Comparison of ENCODE assay signal across 8 cellular contexts in genomic region chr2:69163109-69163508, GRCh38.
DNase-seq lines count a peak whose midpoint lies in the region; ATAC-seq and TF ChIP-seq lines count a peak whose summit lies in the region.

No MANE protein-coding gene starts in this region.

- DNase-seq in Caki2 (ENCODE audit: low read depth) (peak; percentile 12), NB4 (ENCODE audit: low read depth) (peak; percentile 95), naive B cell (no peak), Caco-2 (no peak), DMS53 treated with DMSO at 0.1 percent for 48 hours (lab: John Stamatoyannopoulos, UW; ENCODE audit: unreplicated experiment) (no peak)
- no peak for DNase-seq in activated CD8-positive, alpha-beta T cell treated with anti-CD3 and anti-CD28 coated beads for 36 hours

- intact Hi-C loops in dendritic cell treated with granulocyte-macrophage colony-stimulating factor and Interleukin-4, amounts not matched to agents 40 ng/mL and 50 ng/mL, for 4 days (cut with micrococcal nuclease) = loop anchor here (1.0 kb wide), 1 partner anchor 15 kb away; no protein-coding TSS in a partner anchor
- intact Hi-C loops in Caco-2 (cut with micrococcal nuclease; ENCODE audit: unreplicated experiment) = no loop called here
- intact Hi-C loops in activated CD8-positive, alpha-beta T cell treated with anti-CD3 and anti-CD28 coated beads for 36 hours (cut with micrococcal nuclease) = no loop called here

- H3K9me3 ChIP-seq in Caco-2 = no peaks in the 10 kb centered on the region

- BruUV-seq in Caco-2 (replicated peaks; lab: Mats Ljungman, UMichigan) = no TSS peak

- CTCF ChIA-PET in Caco-2 (lab: Charles Lee) = no interaction called here
- CTCF ChIA-PET in activated CD8-positive, alpha-beta T cell treated with anti-CD3 and anti-CD28 coated beads for 36 hours (lab: Charles Lee) = no interaction called here

- no peaks in the 10 kb centered on the region for H3K36me3 Mint-ChIP-seq in dendritic cell treated with granulocyte-macrophage colony-stimulating factor and Interleukin-4, amounts not matched to agents 40 ng/mL and 50 ng/mL, for 4 days (ENCODE audit: low read depth)
- H3K36me3 Mint-ChIP-seq in naive B cell = no peaks in the 10 kb centered on the region
- no peaks in the 10 kb centered on the region for H3K36me3 Mint-ChIP-seq in Caco-2 (ENCODE audit: insufficient read depth, unreplicated experiment)
- H3K36me3 Mint-ChIP-seq in activated CD8-positive, alpha-beta T cell treated with anti-CD3 and anti-CD28 coated beads for 36 hours (ENCODE audit: low read depth) = no peaks in the 10 kb centered on the region

- peak overlapping the region; percentile 45 for H3K27ac Mint-ChIP-seq in dendritic cell treated with granulocyte-macrophage colony-stimulating factor and Interleukin-4, amounts not matched to agents 40 ng/mL and 50 ng/mL, for 4 days
- H3K27ac Mint-ChIP-seq in naive B cell = peak overlapping the region in 1 of 6 donors; percentile 34
- no peak overlapping the region for H3K27ac Mint-ChIP-seq in Caco-2 (ENCODE audit: unreplicated experiment)
- no peak overlapping the region for H3K27ac Mint-ChIP-seq in activated CD8-positive, alpha-beta T cell treated with anti-CD3 and anti-CD28 coated beads for 36 hours

- peak overlapping the region; percentile 37 for H3K4me3 Mint-ChIP-seq in dendritic cell treated with granulocyte-macrophage colony-stimulating factor and Interleukin-4, amounts not matched to agents 40 ng/mL and 50 ng/mL, for 4 days
- peak overlapping the region in 1 of 8 donors; percentile 10 for H3K4me3 Mint-ChIP-seq in naive B cell
- no peak overlapping the region for H3K4me3 Mint-ChIP-seq in Caco-2 (ENCODE audit: unreplicated experiment)
- H3K4me3 Mint-ChIP-seq in activated CD8-positive, alpha-beta T cell treated with anti-CD3 and anti-CD28 coated beads for 36 hours = no peak overlapping the region

- TF ChIP-seq POLR2A in NB4 (IDR thresholded peaks at IDR 0.05; ENCODE audit: extremely low read depth, insufficient read length) = no peak

- H3K4me1 Mint-ChIP-seq in dendritic cell treated with granulocyte-macrophage colony-stimulating factor and Interleukin-4, amounts not matched to agents 40 ng/mL and 50 ng/mL, for 4 days (ENCODE audit: low read depth) = peaks cover 68% of the 10 kb centered on the region
- peaks cover 7 to 10% (median 10%) of the 10 kb centered on the region in 3 donors for H3K4me1 Mint-ChIP-seq in naive B cell
- peaks cover 6% of the 10 kb centered on the region for H3K4me1 Mint-ChIP-seq in Caco-2 (ENCODE audit: low read depth, unreplicated experiment)
- no peaks in the 10 kb centered on the region for H3K4me1 Mint-ChIP-seq in activated CD8-positive, alpha-beta T cell treated with anti-CD3 and anti-CD28 coated beads for 36 hours (ENCODE audit: low read depth)

- H3K27me3 Mint-ChIP-seq in dendritic cell treated with granulocyte-macrophage colony-stimulating factor and Interleukin-4, amounts not matched to agents 40 ng/mL and 50 ng/mL, for 4 days = peaks cover 14% of the 10 kb centered on the region
- peaks cover 0 to 8% (median 6%) of the 10 kb centered on the region in 3 donors for H3K27me3 Mint-ChIP-seq in naive B cell
- H3K27me3 Mint-ChIP-seq in Caco-2 (ENCODE audit: insufficient read depth, unreplicated experiment) = peaks cover 8% of the 10 kb centered on the region
- peaks cover 5% of the 10 kb centered on the region for H3K27me3 Mint-ChIP-seq in activated CD8-positive, alpha-beta T cell treated with anti-CD3 and anti-CD28 coated beads for 36 hours

- no peaks in the 10 kb centered on the region for H3K36me3 ChIP-seq in Caco-2 (ENCODE audit: control insufficient read depth, insufficient read depth, low read length)

- H3K4me1 ChIP-seq in Caco-2 = peaks cover 11% of the 10 kb centered on the region; the same call in 1 of the 2 replicates

- TF ChIP-seq CTCF in NB4 (IDR thresholded peaks at IDR 0.05; ENCODE audit: low read depth, low read length) = no peak
- no peak for TF ChIP-seq CTCF in Caco-2 (IDR thresholded peaks at IDR 0.05; ENCODE audit: insufficient read depth in 1 of 2, low read depth in 1 of 2, low read length in 1 of 2, severe bottlenecking in 1 of 2, unreplicated experiment in 1 of 2)
- TF ChIP-seq CTCF in activated CD8-positive, alpha-beta T cell treated with anti-CD3 and anti-CD28 coated beads for 36 hours (IDR thresholded peaks at IDR 0.05) = no peak

- H3K9me3 Mint-ChIP-seq in dendritic cell treated with granulocyte-macrophage colony-stimulating factor and Interleukin-4, amounts not matched to agents 40 ng/mL and 50 ng/mL, for 4 days = no peaks in the 10 kb centered on the region
- H3K9me3 Mint-ChIP-seq in naive B cell (no peaks in the 10 kb centered on the region), Caco-2 (ENCODE audit: unreplicated experiment) (no peaks in the 10 kb centered on the region)
- no peaks in the 10 kb centered on the region for H3K9me3 Mint-ChIP-seq in activated CD8-positive, alpha-beta T cell treated with anti-CD3 and anti-CD28 coated beads for 36 hours

- peak; percentile 20 to 30 for ATAC-seq in naive B cell (ENCODE audit: low read depth in 2 of 2)
- ATAC-seq in activated CD8-positive, alpha-beta T cell treated with anti-CD3 and anti-CD28 coated beads for 36 hours = no peak
- ATAC-seq in HG02840 (IDR thresholded peaks at IDR 0.05; ENCODE audit: low FRiP score, unreplicated experiment) = no peak

- in situ Hi-C loops in Caki2 (cut with HindIII; ENCODE audit: low pct_unique_long_range_greater_than_20kb, low sequenced_read_pairs) = no loop called here

- H3K27me3 ChIP-seq in Caco-2 (replicated peaks; ENCODE audit: control insufficient read depth, insufficient read depth, low read length) = no peaks in the 10 kb centered on the region

- H3K4me3 ChIP-seq in NB4 (ENCODE audit: low read depth, low read length) (peak overlapping the region; percentile 27), Caco-2 (ENCODE audit: low read depth, low read length) (no peak overlapping the region)

- POLR2A ChIA-PET in Caco-2 (lab: Charles Lee) = no interaction called here
- POLR2A ChIA-PET in activated CD8-positive, alpha-beta T cell treated with anti-CD3 and anti-CD28 coated beads for 36 hours (lab: Charles Lee) = no interaction called here

Comparison
In these comparisons a context has a peak if more than half of its experiments do, and no peak if none do; other contexts are left out.
1. DNase-seq: peak in Caki2 (single experiment) and NB4 (single experiment); none in naive B cell (single experiment), Caco-2 (0 of 2), DMS53 treated with DMSO at 0.1 percent for 48 hours (single experiment) and activated CD8-positive, alpha-beta T cell treated with anti-CD3 and anti-CD28 coated beads for 36 hours (single experiment).
2. ATAC-seq: peak in naive B cell (2 of 2); none in activated CD8-positive, alpha-beta T cell treated with anti-CD3 and anti-CD28 coated beads for 36 hours (single experiment) and HG02840 (single experiment).